ENCODE assay signal across 13 cellular contexts in genomic region chr6:12718025-12718424, GRCh38. TPM values are rescaled to one million over a fixed set of nuclear protein-coding genes. Genes with fewer than 3 reads are reported as not detected.
DNase-seq lines count a peak whose midpoint lies in the region; ATAC-seq and TF ChIP-seq lines count a peak whose summit lies in the region.
"Had no signal": no experiment of that assay in that cellular context is flagged by ENCODE, and none has a peak within 500 bp of the region (broad histone marks: within the 10 kb centered on the region; RNA-seq: fewer than 3 reads in every experiment).

No MANE protein-coding gene starts in this region.

- ATAC-seq in RWPE2 (ENCODE audit: low read depth) (peak; percentile 65), foreskin keratinocyte (peak; percentile 51), GM18907 (IDR thresholded peaks at IDR 0.05; ENCODE audit: unreplicated experiment) (no peak), GM23338 (no peak)

- H3K27me3 Mint-ChIP-seq in type B pancreatic cell (peaks cover 50% of the 10 kb centered on the region), GM23338 (ENCODE audit: insufficient read depth, low read depth, poor library complexity) (peaks cover 5% of the 10 kb centered on the region)

- H3K4me1 ChIP-seq in RWPE2 (ENCODE audit: insufficient read depth, poor library complexity, severe bottlenecking) (peaks cover 4% of the 10 kb centered on the region), foreskin keratinocyte (no peaks in the 10 kb centered on the region), GM23338 (ENCODE audit: insufficient read depth) (peaks cover 25% of the 10 kb centered on the region)
- H3K4me1 ChIP-seq: testis had no signal

- no peaks in the 10 kb centered on the region for H3K79me2 ChIP-seq in GM23338 (replicated peaks; ENCODE audit: insufficient read depth)

- H4K20me1 ChIP-seq in GM23338 (replicated peaks; ENCODE audit: insufficient read depth) = no peaks in the 10 kb centered on the region

- H3K9me3 Mint-ChIP-seq in type B pancreatic cell (no peaks in the 10 kb centered on the region), GM23338 (no peaks in the 10 kb centered on the region)

- H3K36me3 Mint-ChIP-seq in type B pancreatic cell (no peaks in the 10 kb centered on the region), GM23338 (ENCODE audit: low read depth) (no peaks in the 10 kb centered on the region)

- no peaks in the 10 kb centered on the region for H3F3A ChIP-seq in GM23338 (replicated peaks; ENCODE audit: low read depth)

- H3K27me3 ChIP-seq in RWPE2 (ENCODE audit: insufficient read depth, poor library complexity, severe bottlenecking) = peaks cover 33% of the 10 kb centered on the region
- H3K27me3 ChIP-seq in foreskin keratinocyte = peaks cover 43% of the 10 kb centered on the region
- no peaks in the 10 kb centered on the region for H3K27me3 ChIP-seq in GM23338 (ENCODE audit: insufficient read depth)
- H3K27me3 ChIP-seq: testis had no signal

- H3K9me2 ChIP-seq in GM23338 (ENCODE audit: insufficient read depth) = peaks cover 17% of the 10 kb centered on the region; the same call in 1 of the 2 replicates

- no peak overlapping the region for H3K27ac ChIP-seq in RWPE2 (ENCODE audit: poor library complexity, severe bottlenecking)
- H3K27ac ChIP-seq in foreskin keratinocyte = no peak overlapping the region
- no peak overlapping the region for H3K27ac ChIP-seq in GM23338 (ENCODE audit: low read depth)
- H3K27ac ChIP-seq: testis had no signal

- H3K36me3 ChIP-seq in RWPE2 (ENCODE audit: low read depth) (no peaks in the 10 kb centered on the region), GM23338 (ENCODE audit: insufficient read depth) (no peaks in the 10 kb centered on the region)

- H3K4me3 Mint-ChIP-seq in type B pancreatic cell (peak overlapping the region; percentile 44), GM23338 (no peak overlapping the region)

- H3K9me3 ChIP-seq in RWPE2 (ENCODE audit: severe bottlenecking) = no peaks in the 10 kb centered on the region
- H3K9me3 ChIP-seq: testis had no signal

- H2AFZ ChIP-seq in GM23338 = no peak overlapping the region

- TF ChIP-seq CTCF in RWPE2 (IDR thresholded peaks at IDR 0.05; ENCODE audit: poor library complexity, severe bottlenecking) = no peak
- TF ChIP-seq CTCF in foreskin keratinocyte (conservative IDR thresholded peaks at IDR 0.05) = no peak
- TF ChIP-seq CTCF in type B pancreatic cell (conservative IDR thresholded peaks at IDR 0.05) = no peak
- no peak for TF ChIP-seq CTCF in GM23338 (conservative IDR thresholded peaks at IDR 0.05; ENCODE audit: low read depth in 2 of 2)

- H3K4me2 ChIP-seq in GM23338 = no peak overlapping the region

- H3K27ac Mint-ChIP-seq in type B pancreatic cell (no peak overlapping the region), GM23338 (no peak overlapping the region)

- DNase-seq in NCI-H2227 (lab: John Stamatoyannopoulos, UW; ENCODE audit: unreplicated experiment) = peak; percentile 6
- no peak for DNase-seq in NCI-H2227 treated with DMSO at 0.1 percent for 48 hours (lab: John Stamatoyannopoulos, UW)
- no peak for DNase-seq in RWPE2 (ENCODE audit: low spot score)
- DNase-seq in foreskin keratinocyte = peak; percentile 15 to 56
- DNase-seq in type B pancreatic cell (ENCODE audit: extremely low spot score, unreplicated experiment) = no peak
- DNase-seq in NCI-H510A (lab: John Stamatoyannopoulos, UW) = no peak
- no peak for DNase-seq in GM23338 (ENCODE audit: low spot score)
- DNase-seq: DMS 273 treated with DMSO at 0.1 percent for 48 hours, NCI-H2029, OCI-M1, testis had no signal

- H3K4me1 Mint-ChIP-seq in type B pancreatic cell (ENCODE audit: unreplicated experiment) (peaks cover 33% of the 10 kb centered on the region), GM23338 (peaks cover 19% of the 10 kb centered on the region)

- H3K4me3 ChIP-seq in RWPE2 (ENCODE audit: severe bottlenecking) = no peak overlapping the region
- H3K4me3 ChIP-seq in GM23338 = no peak overlapping the region
- H3K4me3 ChIP-seq: testis had no signal

TF ChIP-seq in GM23338, 12 proteins besides CTCF, POLR2A, EP300 and RAD21 (continues in another document):
- TF ChIP-seq STAT1 (IDR thresholded peaks at IDR 0.05; ENCODE audit: unreplicated experiment) = no peak
- no peak for TF ChIP-seq EZH2phosphoT487 (IDR thresholded peaks at IDR 0.05; ENCODE audit: unreplicated experiment)
- TF ChIP-seq POLR2AphosphoS5 (IDR thresholded peaks at IDR 0.05; ENCODE audit: low read depth) = no peak
- TF ChIP-seq NANOG (IDR thresholded peaks at IDR 0.05; ENCODE audit: borderline replicate concordance) = no peak
- TF ChIP-seq REST (IDR thresholded peaks at IDR 0.05; ENCODE audit: unreplicated experiment) = no peak

RNA-seq across cellular contexts. Expression of gene PHACTR1, which starts 1.5 kb away (rescaled TPM):
- 1.2 and 1.9 TPM in 2 replicates for total RNA-seq in foreskin keratinocyte
- 0.14 and 0.30 TPM in 2 replicates for polyA plus RNA-seq in foreskin keratinocyte
- total RNA-seq in type B pancreatic cell (ENCODE audit: low replicate concordance) = 6.6 and 12.3 TPM in 2 replicates
- 11.7 and 19.3 TPM in 2 replicates for total RNA-seq in GM23338 (2014; rRNA removed; shearing (Covaris generic))
- polyA plus RNA-seq in GM23338 (2016; fragmentation: Nextera tagmentation; extraction: Ambion mirVana) = 5.9 and 6.0 TPM in 2 replicates
- total RNA-seq: MCF 10A had no signal

Comparison
In these comparisons a context has a peak if more than half of its experiments do, and no peak if none do; other contexts are left out.
1. DNase-seq: peak in NCI-H2227 (single experiment) and foreskin keratinocyte (2 of 2); none in NCI-H2227 treated with DMSO at 0.1 percent for 48 hours (single experiment), RWPE2 (single experiment), type B pancreatic cell (single experiment), NCI-H510A (single experiment) and GM23338 (single experiment).
2. ATAC-seq: peak in RWPE2 (single experiment) and foreskin keratinocyte (single experiment); none in GM18907 (single experiment) and GM23338 (single experiment).